24 cellular contexts compared by ENCODE assay signal in the genomic region with DNA sequence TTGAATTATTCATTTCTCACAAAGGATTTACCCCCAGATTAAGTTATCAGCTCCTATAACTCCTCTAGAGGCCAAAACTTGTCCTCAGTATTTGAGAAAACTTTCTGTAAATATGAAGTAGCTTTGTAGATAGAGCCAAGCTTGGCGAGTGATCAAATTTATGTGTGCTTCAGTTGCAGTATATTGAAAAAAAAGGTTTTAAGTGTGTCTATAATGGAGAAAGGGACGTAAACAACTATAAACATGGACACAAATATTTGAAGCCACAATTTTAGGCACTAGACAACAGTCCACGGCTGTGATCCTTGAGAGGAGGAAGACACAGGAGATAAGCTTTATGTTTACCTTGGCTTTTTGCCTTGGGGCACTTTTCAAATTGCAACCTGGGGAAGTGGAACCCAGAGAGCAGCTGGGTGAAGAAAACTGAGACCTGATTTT.
DNase-seq lines count a peak whose midpoint lies in the region; TF ChIP-seq lines count a peak whose summit lies in the region.
"Had no signal": no experiment of that assay in that cellular context is flagged by ENCODE, and none has a peak within 500 bp of the region (broad histone marks: within the 10 kb centered on the region; RNA-seq: fewer than 3 reads in every experiment).

No MANE protein-coding gene starts in this region.

- DNase-seq in OCI-M1 (lab: John Stamatoyannopoulos, UW) (peak; percentile 43), coronary artery (ENCODE audit: low spot score) (no peak), transverse colon (no peak), amygdala (lab: John Stamatoyannopoulos, UW) (no peak), posterior cingulate gyrus (no peak)
- no peak for DNase-seq in CD4-positive, alpha-beta memory T cell
- DNase-seq: activated gamma-delta T cell treated with Interleukin-2 at 50 U/mL for 16 hours; activated T-cell treated with anti-CD3 and anti-CD28 coated beads, Interleukin-2, amount 50 U/mL, for 1 hour; amniotic stem cell; caudate nucleus; DMS79; dorsolateral prefrontal cortex; HFFc6; KG1; NCI-H1694; NCI-H2171; NCI-H510A treated with DMSO at 0.1 percent for 48 hours; occipital lobe; stimulated activated CD4-positive, alpha-beta T cell treated with anti-CD3 and anti-CD28 coated beads, Interleukin-4, amount 100 ng/mL, for 1 hour; stimulated activated naive B cell treated with anti-CD40 and anti-IgM and Interleukin-4, amounts not matched to agents 10 μg/mL and 1 μg/mL and 100 μg/mL, for 72 hours; T-helper 1 cell had no signal

- H3K27me3 Mint-ChIP-seq in nephron (ENCODE audit: low read depth) = peaks cover 5% of the 10 kb centered on the region
- H3K27me3 Mint-ChIP-seq in CD4-positive, alpha-beta memory T cell = no peaks in the 10 kb centered on the region
- H3K27me3 Mint-ChIP-seq: stimulated activated naive B cell treated with anti-CD40 and anti-IgM and Interleukin-4, amounts not matched to agents 10 μg/mL and 1 μg/mL and 100 μg/mL, for 72 hours had no signal

- in situ Hi-C loops in transverse colon (cut with MboI; ENCODE audit: low pct_ligation_motif_present in 1 of 4, low pct_unique_long_range_greater_than_20kb in 1 of 4, low sequenced_read_pairs in 3 of 4) = no loop called here

- H3K4me1 ChIP-seq in transverse colon = peaks cover 19 to 58% (median 31%) of the 10 kb centered on the region in 4 donors
- no peaks in the 10 kb centered on the region for H3K4me1 ChIP-seq in CD4-positive, alpha-beta memory T cell (ENCODE audit: insufficient read depth, low read length)

- CTCF ChIA-PET in CD4-positive, alpha-beta memory T cell (lab: Charles Lee; ENCODE audit: partially characterized antibody) = no interaction called here

- H3K9me3 Mint-ChIP-seq in nephron = no peaks in the 10 kb centered on the region
- peaks cover 0 to 4% (median 0%) of the 10 kb centered on the region in 8 donors for H3K9me3 Mint-ChIP-seq in CD4-positive, alpha-beta memory T cell
- H3K9me3 Mint-ChIP-seq: memory B cell; stimulated activated naive B cell treated with anti-CD40 and anti-IgM and Interleukin-4, amounts not matched to agents 10 μg/mL and 1 μg/mL and 100 μg/mL, for 72 hours had no signal

- no peak overlapping the region for H3K4me3 Mint-ChIP-seq in nephron
- no peak overlapping the region for H3K4me3 Mint-ChIP-seq in CD4-positive, alpha-beta memory T cell
- H3K4me3 Mint-ChIP-seq: HFFc6; memory B cell; stimulated activated naive B cell treated with anti-CD40 and anti-IgM and Interleukin-4, amounts not matched to agents 10 μg/mL and 1 μg/mL and 100 μg/mL, for 72 hours had no signal

- H3K27ac ChIP-seq in coronary artery = peak overlapping the region; percentile 25 to 50
- peak overlapping the region; percentile 14 to 49 (median 38) for H3K27ac ChIP-seq in transverse colon
- H3K27ac ChIP-seq in CD4-positive, alpha-beta memory T cell (ENCODE audit: low read depth, low read length) = no peak overlapping the region
- H3K27ac ChIP-seq: SJSA1 had no signal

- POLR2A ChIA-PET in CD4-positive, alpha-beta memory T cell (lab: Charles Lee; ENCODE audit: partially characterized antibody) = no interaction called here

- no peaks in the 10 kb centered on the region for H3K9me3 ChIP-seq in transverse colon
- no peaks in the 10 kb centered on the region for H3K9me3 ChIP-seq in CD4-positive, alpha-beta memory T cell (ENCODE audit: control insufficient read depth in 1 of 2, low read length in 2 of 2)
- H3K9me3 ChIP-seq: SJSA1 had no signal

- no peaks in the 10 kb centered on the region for H3K27me3 ChIP-seq in transverse colon
- no peaks in the 10 kb centered on the region for H3K27me3 ChIP-seq in CD4-positive, alpha-beta memory T cell (ENCODE audit: insufficient read depth, low read length)
- H3K27me3 ChIP-seq: dorsolateral prefrontal cortex, SJSA1 had no signal

- no peaks in the 10 kb centered on the region for H3K36me3 ChIP-seq in transverse colon
- no peaks in the 10 kb centered on the region for H3K36me3 ChIP-seq in CD4-positive, alpha-beta memory T cell (ENCODE audit: insufficient read depth, low read length)
- H3K36me3 ChIP-seq: SJSA1 had no signal

- no peak for TF ChIP-seq POLR2A in transverse colon (IDR thresholded peaks at IDR 0.05)

- H3K27ac Mint-ChIP-seq in nephron = peak overlapping the region; percentile 39 to 74 (median 57)
- no peak overlapping the region for H3K27ac Mint-ChIP-seq in CD4-positive, alpha-beta memory T cell
- H3K27ac Mint-ChIP-seq: HFFc6; memory B cell; stimulated activated naive B cell treated with anti-CD40 and anti-IgM and Interleukin-4, amounts not matched to agents 10 μg/mL and 1 μg/mL and 100 μg/mL, for 72 hours had no signal

- H3K36me3 Mint-ChIP-seq in nephron (ENCODE audit: low read depth) = no peaks in the 10 kb centered on the region
- no peaks in the 10 kb centered on the region for H3K36me3 Mint-ChIP-seq in CD4-positive, alpha-beta memory T cell
- H3K36me3 Mint-ChIP-seq: memory B cell had no signal

- TF ChIP-seq CTCF in coronary artery (IDR thresholded peaks at IDR 0.05) = no peak
- TF ChIP-seq CTCF in nephron (IDR thresholded peaks at IDR 0.05; ENCODE audit: unreplicated experiment in 3 of 3) = no peak
- no peak for TF ChIP-seq CTCF in transverse colon (IDR thresholded peaks at IDR 0.05)

- peaks cover 41% of the 10 kb centered on the region for H3K4me1 Mint-ChIP-seq in nephron
- H3K4me1 Mint-ChIP-seq in CD4-positive, alpha-beta memory T cell = no peaks in the 10 kb centered on the region
- H3K4me1 Mint-ChIP-seq: memory B cell; stimulated activated naive B cell treated with anti-CD40 and anti-IgM and Interleukin-4, amounts not matched to agents 10 μg/mL and 1 μg/mL and 100 μg/mL, for 72 hours had no signal

- no peak for TF ChIP-seq EP300 in transverse colon (IDR thresholded peaks at IDR 0.05; ENCODE audit: low read depth)

- WGBS in transverse colon (ENCODE audit: low coverage in 1 of 2), 2 donors = 33 to 43% methylated on average over 3 of the region's 3 CpGs

- intact Hi-C loops in transverse colon (cut with DNase I; ENCODE audit: low total_unique reads) (loop anchor here (10.0 kb wide), 1 partner anchor 81 kb away; no protein-coding TSS in a partner anchor), posterior cingulate gyrus (cut with DNase I) (no loop called here)
- intact Hi-C loops in CD4-positive, alpha-beta memory T cell (cut with micrococcal nuclease) = no loop called here

- H3K4me3 ChIP-seq in coronary artery = no peak overlapping the region
- no peak overlapping the region for H3K4me3 ChIP-seq in transverse colon
- no peak overlapping the region for H3K4me3 ChIP-seq in CD4-positive, alpha-beta memory T cell (ENCODE audit: low read length in 2 of 2)
- H3K4me3 ChIP-seq: dorsolateral prefrontal cortex, SJSA1 had no signal

Comparison
In these comparisons a context has a peak if more than half of its experiments do, and no peak if none do; other contexts are left out.
1. H3K27ac Mint-ChIP-seq: peak in nephron (3 of 3); none in CD4-positive, alpha-beta memory T cell (0 of 7).